1 cellular context compared by ENCODE assay signal in genomic region chrX:80808854-80809493, GRCh38.
TF ChIP-seq lines count a peak whose summit lies in the region.

No MANE protein-coding gene starts in this region.

TF ChIP-seq in IMR-90, 13 proteins besides CTCF, POLR2A, EP300 and RAD21 (continued from another document):
- TF ChIP-seq CHD1 (IDR thresholded peaks at IDR 0.05; ENCODE audit: low read depth, low read length): no peak
- TF ChIP-seq RFX5 (IDR thresholded peaks at IDR 0.05; ENCODE audit: low read depth, low read length): no peak
